8 cellular contexts compared by ENCODE assay signal in the genomic region with DNA sequence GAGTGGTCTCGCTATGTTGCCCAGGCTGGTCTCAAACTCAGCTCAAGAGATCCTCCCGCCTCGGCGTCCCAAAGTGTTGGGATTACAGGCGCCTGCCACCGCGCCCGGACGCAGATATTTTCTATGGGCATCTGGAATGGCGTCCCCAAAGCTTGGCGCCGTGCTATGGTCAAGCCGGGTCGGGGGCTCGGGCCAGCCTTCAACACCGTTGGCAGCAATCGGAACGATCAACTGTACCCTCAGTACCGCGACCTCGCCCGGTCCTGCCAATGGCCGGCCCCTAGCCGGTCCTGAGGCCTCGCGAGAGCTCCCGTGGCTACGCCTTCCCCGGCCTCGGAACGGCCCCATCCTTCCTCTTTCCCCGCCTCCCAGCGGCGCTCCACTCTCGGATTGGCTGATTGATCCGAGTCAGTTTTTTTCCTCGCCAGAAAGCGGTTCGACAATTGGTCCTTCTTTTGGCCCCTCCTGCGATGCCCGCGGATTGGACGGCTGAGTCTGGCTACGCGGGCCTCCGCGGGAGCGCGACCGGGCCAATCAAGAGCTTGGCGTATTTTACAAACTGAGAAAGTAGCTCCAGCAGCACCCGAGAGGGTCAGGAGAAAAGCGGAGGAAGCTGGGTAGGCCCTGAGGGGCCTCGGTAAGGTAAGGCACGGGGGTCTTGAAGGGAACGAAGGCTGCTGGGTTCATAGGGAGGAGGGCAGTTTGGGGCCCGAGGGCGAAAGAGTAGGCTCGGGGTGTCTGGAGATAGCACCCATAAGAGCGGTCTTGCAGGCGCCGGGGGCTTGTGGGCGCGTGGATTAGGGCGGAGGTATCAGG. TPM values are rescaled to one million over a fixed set of nuclear protein-coding genes. Genes with fewer than 3 reads are reported as not detected.
DNase-seq lines count a peak whose midpoint lies in the region; ATAC-seq and TF ChIP-seq lines count a peak whose summit lies in the region.

A gene with protein sequence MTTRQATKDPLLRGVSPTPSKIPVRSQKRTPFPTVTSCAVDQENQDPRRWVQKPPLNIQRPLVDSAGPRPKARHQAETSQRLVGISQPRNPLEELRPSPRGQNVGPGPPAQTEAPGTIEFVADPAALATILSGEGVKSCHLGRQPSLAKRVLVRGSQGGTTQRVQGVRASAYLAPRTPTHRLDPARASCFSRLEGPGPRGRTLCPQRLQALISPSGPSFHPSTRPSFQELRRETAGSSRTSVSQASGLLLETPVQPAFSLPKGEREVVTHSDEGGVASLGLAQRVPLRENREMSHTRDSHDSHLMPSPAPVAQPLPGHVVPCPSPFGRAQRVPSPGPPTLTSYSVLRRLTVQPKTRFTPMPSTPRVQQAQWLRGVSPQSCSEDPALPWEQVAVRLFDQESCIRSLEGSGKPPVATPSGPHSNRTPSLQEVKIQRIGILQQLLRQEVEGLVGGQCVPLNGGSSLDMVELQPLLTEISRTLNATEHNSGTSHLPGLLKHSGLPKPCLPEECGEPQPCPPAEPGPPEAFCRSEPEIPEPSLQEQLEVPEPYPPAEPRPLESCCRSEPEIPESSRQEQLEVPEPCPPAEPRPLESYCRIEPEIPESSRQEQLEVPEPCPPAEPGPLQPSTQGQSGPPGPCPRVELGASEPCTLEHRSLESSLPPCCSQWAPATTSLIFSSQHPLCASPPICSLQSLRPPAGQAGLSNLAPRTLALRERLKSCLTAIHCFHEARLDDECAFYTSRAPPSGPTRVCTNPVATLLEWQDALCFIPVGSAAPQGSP (plus strand): TSS at position 548 of the 816 bp plus-strand sequence. CDS start 354 bp downstream, outside the sequence.

- TF ChIP-seq CTCF in DND-41 (IDR thresholded peaks at IDR 0.05; ENCODE audit: borderline replicate concordance, extremely low read depth, low read length, poor library complexity, severe bottlenecking) (no peak), Peyer's patch (IDR thresholded peaks at IDR 0.05) (no peak), esophagus squamous epithelium (IDR thresholded peaks at IDR 0.05) (peak in 1 of 6 experiments; percentile 26)

- ATAC-seq in DND-41 (ENCODE audit: insufficient read depth, low read depth): peak; percentile 95
- peak; percentile 97 for ATAC-seq in GM21825 (IDR thresholded peaks at IDR 0.05; ENCODE audit: unreplicated experiment)
- peak; percentile 98 to 99 for ATAC-seq in activated T-cell treated with anti-CD3 and anti-CD28 coated beads, Interleukin-2, amount 50 U/mL, for 4 hours

- H3K36me3 ChIP-seq in DND-41 (ENCODE audit: insufficient read depth, low read length) (peaks cover 41% of the 10 kb centered on the region), KOPT-K1 (ENCODE audit: insufficient read depth, low read length) (peaks cover 37% of the 10 kb centered on the region), Peyer's patch (no peaks in the 10 kb centered on the region), esophagus squamous epithelium (no peaks in the 10 kb centered on the region)

- 0 to 1% methylated on average over 26 to 47 of the region's 65 CpGs for WGBS in esophagus squamous epithelium, 2 donors

- peak within 1 kb of the TSS; percentile 97 for H2AFZ ChIP-seq in DND-41 (ENCODE audit: low read depth, low read length)

- H3K36me3 Mint-ChIP-seq in activated T-cell treated with anti-CD3 and anti-CD28 coated beads, Interleukin-2, amount 50 U/mL, for 4 hours (ENCODE audit: insufficient read depth): no peaks in the 10 kb centered on the region

- H3K9me3 Mint-ChIP-seq in activated T-cell treated with anti-CD3 and anti-CD28 coated beads, Interleukin-2, amount 50 U/mL, for 4 hours: no peaks in the 10 kb centered on the region

- H3K79me2 ChIP-seq in DND-41 (ENCODE audit: insufficient read depth, low read length): peaks cover 28% of the 10 kb centered on the region

- H3K27ac ChIP-seq in DND-41 (ENCODE audit: low read length) (peak within 1 kb of the TSS; percentile 95), KOPT-K1 (ENCODE audit: low read depth, low read length, poor library complexity, severe bottlenecking) (peak within 1 kb of the TSS; percentile 82), Peyer's patch (peak within 1 kb of the TSS; percentile 60 to 69 (median 65)), esophagus squamous epithelium (peak within 1 kb of the TSS; percentile 76 to 83 (median 79))

- H3K4me3 ChIP-seq in DND-41 (ENCODE audit: low read depth in 1 of 2, low read length in 2 of 2) (peak within 1 kb of the TSS; percentile 73), Peyer's patch (peak within 1 kb of the TSS; percentile 54 to 81 (median 68)), esophagus squamous epithelium (peak within 1 kb of the TSS; percentile 56 to 86 (median 70))

- intact Hi-C loops in esophagus squamous epithelium (cut with DNase I): no loop called here

- peak within 1 kb of the TSS; percentile 69 for H3K9ac ChIP-seq in DND-41 (ENCODE audit: low read depth, low read length)

- H3K9me3 ChIP-seq in DND-41 (ENCODE audit: insufficient read depth, low read length, severe bottlenecking): no peaks in the 10 kb centered on the region
- no peaks in the 10 kb centered on the region for H3K9me3 ChIP-seq in KOPT-K1 (ENCODE audit: insufficient read depth, low read length, poor library complexity, severe bottlenecking)
- H3K9me3 ChIP-seq in Peyer's patch: no peaks in the 10 kb centered on the region
- H3K9me3 ChIP-seq in esophagus squamous epithelium: no peaks in the 10 kb centered on the region

- peak within 1 kb of the TSS; percentile 95 for H3K4me2 ChIP-seq in DND-41 (ENCODE audit: insufficient read depth, low read length)

- H4K20me1 ChIP-seq in DND-41 (ENCODE audit: insufficient read depth, low read length): 0 out of 2 replicates have a peak, but pooled peaks cover 3% of the 10 kb centered on the region

- H3K4me3 Mint-ChIP-seq in activated T-cell treated with anti-CD3 and anti-CD28 coated beads, Interleukin-2, amount 50 U/mL, for 4 hours: peak within 1 kb of the TSS; percentile 84

- H3K27me3 ChIP-seq in DND-41 (ENCODE audit: insufficient read depth, low read length, poor library complexity): no peaks in the 10 kb centered on the region
- H3K27me3 ChIP-seq in Peyer's patch: no peaks in the 10 kb centered on the region
- H3K27me3 ChIP-seq in esophagus squamous epithelium: no peaks in the 10 kb centered on the region

- TF ChIP-seq POLR2A in Peyer's patch (IDR thresholded peaks at IDR 0.05) (peak; percentile 28 to 47), esophagus squamous epithelium (IDR thresholded peaks at IDR 0.05) (peak in 1 of 4 donors; percentile 54)

- no peaks in the 10 kb centered on the region for H3K27me3 Mint-ChIP-seq in activated T-cell treated with anti-CD3 and anti-CD28 coated beads, Interleukin-2, amount 50 U/mL, for 4 hours (ENCODE audit: low read depth)

- DNase-seq in DND-41: peak; percentile 99
- peak; percentile 93 to 98 (median 97) for DNase-seq in Peyer's patch
- peak; percentile 95 for DNase-seq in activated T-cell treated with anti-CD3 and anti-CD28 coated beads, Interleukin-2, amount 50 U/mL, for 4 hours
- DNase-seq in esophagus squamous epithelium (lab: John Stamatoyannopoulos, UW): peak; percentile 87
- peak; percentile 100 for DNase-seq in myocyte (ENCODE audit: low read depth)
- DNase-seq in stimulated activated CD8-positive, alpha-beta memory T cell treated with anti-CD3 and anti-CD28 coated beads, Interleukin-7, amount 100 ng/mL, for 4 hours (ENCODE audit: low read depth in 2 of 2): peak; percentile 92 to 96

- peaks cover 17% of the 10 kb centered on the region for H3K4me1 Mint-ChIP-seq in activated T-cell treated with anti-CD3 and anti-CD28 coated beads, Interleukin-2, amount 50 U/mL, for 4 hours (ENCODE audit: low read depth)

- peaks cover 37% of the 10 kb centered on the region for H3K4me1 ChIP-seq in DND-41 (ENCODE audit: insufficient read depth, low read length)
- peaks cover 0 to 15% (median 2%) of the 10 kb centered on the region in 4 donors for H3K4me1 ChIP-seq in Peyer's patch
- H3K4me1 ChIP-seq in esophagus squamous epithelium: peaks cover 8 to 19% (median 12%) of the 10 kb centered on the region in 3 donors

RNA-seq across cellular contexts. Expression of the gene that starts here (rescaled TPM):
- 10 to 100 TPM in 2 of 4 donors, 1 to 10 TPM in 2; 8.0 to 28.1 (median 10.2) TPM for total RNA-seq in Peyer's patch
- total RNA-seq in activated T-cell treated with anti-CD3 and anti-CD28 coated beads, Interleukin-2, amount 50 U/mL, for 4 hours: 10 to 100 TPM; 11.6 to 16.8 (median 13.7) TPM
- total RNA-seq in esophagus squamous epithelium: 10 to 100 TPM in 2 of 4 donors, 1 to 10 TPM in 2; 4.6 to 17.5 (median 8.8) TPM
- total RNA-seq in myocyte: 1.1 TPM in 1 of 2 replicates, not detected in the other
- polyA plus RNA-seq in myocyte (2012): 0.25 TPM

Comparison
In these comparisons a context has a peak if more than half of its experiments do, and no peak if none do; other contexts are left out.
1. Peak in every context shown above with its lines: DNase-seq, ATAC-seq, H3K4me3 ChIP-seq and H3K27ac ChIP-seq.